6 cellular contexts compared by ENCODE assay signal in the genomic region with DNA sequence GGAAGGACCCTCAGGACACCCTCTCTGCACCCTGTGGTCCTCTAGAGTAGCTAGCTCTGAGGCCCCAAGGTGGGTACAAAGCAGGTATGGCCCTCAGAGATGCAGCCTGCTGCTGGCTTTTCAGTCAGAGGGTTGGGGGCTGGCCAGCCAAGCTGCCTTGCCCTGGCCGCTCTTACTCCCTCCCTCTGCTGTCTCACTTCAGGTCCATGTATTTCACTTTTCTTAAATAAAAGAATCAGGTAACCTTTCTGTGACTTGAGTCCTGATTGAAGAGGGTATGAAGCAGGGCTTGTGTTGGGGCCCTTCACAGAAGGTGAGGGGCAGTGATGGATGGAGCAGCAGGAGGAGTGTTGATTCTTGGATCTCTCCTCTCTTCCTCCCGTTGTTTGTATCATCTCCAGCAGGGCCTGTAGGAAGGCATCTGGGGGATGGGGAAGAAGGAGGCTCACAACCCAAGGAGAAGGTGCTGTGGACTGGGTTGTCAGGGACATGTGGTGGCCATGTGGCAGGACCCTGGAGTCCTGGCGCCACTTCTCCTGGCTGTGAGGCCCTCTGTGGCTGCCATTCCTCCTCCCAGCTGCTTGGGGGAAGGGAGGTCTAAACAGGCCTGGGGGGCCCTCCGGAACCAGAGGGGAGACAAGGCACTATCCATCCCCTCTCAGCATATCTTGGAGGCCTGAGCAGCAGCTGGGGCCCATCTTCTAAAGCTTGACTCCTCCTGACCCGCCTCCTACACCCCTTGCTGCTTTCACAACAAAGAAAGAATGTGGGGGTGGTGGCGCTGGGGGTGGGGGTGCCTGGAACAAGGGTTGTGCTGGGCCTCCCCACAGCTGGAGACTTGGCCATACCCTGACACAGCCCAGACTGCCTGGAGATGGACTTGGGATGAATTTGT. TPM values are rescaled to one million over a fixed set of nuclear protein-coding genes. Genes with fewer than 3 reads are reported as not detected.
DNase-seq lines count a peak whose midpoint lies in the region; ATAC-seq lines count a peak whose summit lies in the region.

No MANE protein-coding gene starts in this region.

- H3K4me1 ChIP-seq in CD8-positive, alpha-beta memory T cell (ENCODE audit: insufficient read depth, low read length), result peaks cover 7% of the 10 kb centered on the region

- no peaks in the 10 kb centered on the region for H3K36me3 ChIP-seq in CD8-positive, alpha-beta memory T cell (ENCODE audit: insufficient read depth, low read length)

- no peak for ATAC-seq in activated naive CD8-positive, alpha-beta T cell treated with anti-CD3 and anti-CD28 coated beads, Interleukin-2, amount 50 U/mL, for 24 hours
- no peak for ATAC-seq in HG02610 (IDR thresholded peaks at IDR 0.05; ENCODE audit: unreplicated experiment)

- H3K27ac ChIP-seq in CD8-positive, alpha-beta memory T cell (ENCODE audit: low read depth, low read length), result no peak overlapping the region

- peaks cover 20 to 21% of the 10 kb centered on the region in 2 donors for H3K27me3 Mint-ChIP-seq in CD8-positive, alpha-beta memory T cell
- H3K27me3 Mint-ChIP-seq in activated naive CD8-positive, alpha-beta T cell treated with anti-CD3 and anti-CD28 coated beads, Interleukin-2, amount 50 U/mL, for 24 hours, result peaks cover 19% of the 10 kb centered on the region

- no peaks in the 10 kb centered on the region for H3K9me3 ChIP-seq in CD8-positive, alpha-beta memory T cell (ENCODE audit: low read length)

- POLR2A ChIA-PET in CD8-positive, alpha-beta memory T cell (lab: Charles Lee), result no interaction called here

- H3K4me3 Mint-ChIP-seq in CD8-positive, alpha-beta memory T cell, result peak overlapping the region; percentile 42 to 66 (median 59)
- H3K4me3 Mint-ChIP-seq in activated naive CD8-positive, alpha-beta T cell treated with anti-CD3 and anti-CD28 coated beads, Interleukin-2, amount 50 U/mL, for 24 hours, result peak overlapping the region; percentile 61

- no peaks in the 10 kb centered on the region for H3K9me3 Mint-ChIP-seq in CD8-positive, alpha-beta memory T cell
- H3K9me3 Mint-ChIP-seq in activated naive CD8-positive, alpha-beta T cell treated with anti-CD3 and anti-CD28 coated beads, Interleukin-2, amount 50 U/mL, for 24 hours, result no peaks in the 10 kb centered on the region

- peaks cover 0 to 20% (median 8%) of the 10 kb centered on the region in 3 donors for H3K4me1 Mint-ChIP-seq in CD8-positive, alpha-beta memory T cell
- peaks cover 5% of the 10 kb centered on the region for H3K4me1 Mint-ChIP-seq in activated naive CD8-positive, alpha-beta T cell treated with anti-CD3 and anti-CD28 coated beads, Interleukin-2, amount 50 U/mL, for 24 hours

- no peak overlapping the region for H3K4me3 ChIP-seq in CD8-positive, alpha-beta memory T cell (ENCODE audit: low read length)

- no peak for DNase-seq in CD8-positive, alpha-beta memory T cell
- no peak for DNase-seq in activated naive CD8-positive, alpha-beta T cell treated with anti-CD3 and anti-CD28 coated beads, Interleukin-2, amount 50 U/mL, for 24 hours
- DNase-seq in mucosa of gallbladder (ENCODE audit: low spot score) (peak; percentile 22), ureter (ENCODE audit: low spot score) (no peak), NCI-H345 (lab: John Stamatoyannopoulos, UW) (no peak)

- CTCF ChIA-PET in CD8-positive, alpha-beta memory T cell (lab: Charles Lee), result interaction anchor here (1.8 kb wide), 1 partner anchor 69 kb away, joined by 4 read pairs; no protein-coding TSS in a partner anchor

- H3K27ac Mint-ChIP-seq in CD8-positive, alpha-beta memory T cell, result peak overlapping the region in 1 of 8 donors; percentile 81
- H3K27ac Mint-ChIP-seq in activated naive CD8-positive, alpha-beta T cell treated with anti-CD3 and anti-CD28 coated beads, Interleukin-2, amount 50 U/mL, for 24 hours, result no peak overlapping the region

- H3K36me3 Mint-ChIP-seq in CD8-positive, alpha-beta memory T cell, result peaks cover 17 to 35% (median 26%) of the 10 kb centered on the region in 3 donors
- peaks cover 1% of the 10 kb centered on the region for H3K36me3 Mint-ChIP-seq in activated naive CD8-positive, alpha-beta T cell treated with anti-CD3 and anti-CD28 coated beads, Interleukin-2, amount 50 U/mL, for 24 hours (ENCODE audit: low read depth)

- peaks cover 9% of the 10 kb centered on the region for H3K27me3 ChIP-seq in CD8-positive, alpha-beta memory T cell (ENCODE audit: insufficient read depth, low read length, poor library complexity, severe bottlenecking)

RNA-seq across cellular contexts. Expression of a gene that starts 1.0 kb away (rescaled TPM):
- total RNA-seq in CD8-positive, alpha-beta memory T cell, result 1 to 10 TPM; 1.6 TPM
- 1.9 TPM for polyA plus RNA-seq in CD8-positive, alpha-beta memory T cell
- 30.0 TPM for total RNA-seq in mucosa of gallbladder
- 52.0 TPM for total RNA-seq in ureter

RNA-seq across cellular contexts. Expression of a gene that starts 15.7 kb away (rescaled TPM):
- total RNA-seq in CD8-positive, alpha-beta memory T cell, result 10 to 100 TPM; 11.1 to 12.3 TPM
- 11.6 TPM for polyA plus RNA-seq in CD8-positive, alpha-beta memory T cell
- total RNA-seq in mucosa of gallbladder (71.6 TPM), ureter (23.8 TPM)

RNA-seq across cellular contexts. Expression of a gene that starts 15.9 kb away (rescaled TPM):
- total RNA-seq in CD8-positive, alpha-beta memory T cell, result 10 to 100 TPM; 89.6 to 91.6 TPM
- 47.5 TPM for polyA plus RNA-seq in CD8-positive, alpha-beta memory T cell
- total RNA-seq in mucosa of gallbladder (49.1 TPM), ureter (33.0 TPM)

RNA-seq across cellular contexts. Expression of a gene that starts 21.4 kb away (rescaled TPM):
- total RNA-seq in CD8-positive, alpha-beta memory T cell, result 10 to 100 TPM; 11.7 to 12.1 TPM
- 2.1 TPM for polyA plus RNA-seq in CD8-positive, alpha-beta memory T cell
- total RNA-seq in mucosa of gallbladder (29.5 TPM), ureter (28.8 TPM)

RNA-seq across cellular contexts. Expression of a gene that starts 53.7 kb away (rescaled TPM):
- total RNA-seq in CD8-positive, alpha-beta memory T cell, result 100 to 1,000 TPM; 114 to 120 TPM
- polyA plus RNA-seq in CD8-positive, alpha-beta memory T cell, result 86.2 TPM
- total RNA-seq in mucosa of gallbladder (40.6 TPM), ureter (58.9 TPM)

Comparison
In these comparisons a context has a peak if more than half of its experiments do, and no peak if none do; other contexts are left out.
1. RNA of a gene that starts 1.0 kb away (total RNA-seq): 52.0 TPM in ureter (single experiment) and 30.0 TPM in mucosa of gallbladder (single experiment); 1.6 TPM in CD8-positive, alpha-beta memory T cell; every median in the first group is over 10 times any median in the second.